ENCODE assay signal across 8 cellular contexts in genomic region chr15:32614712-32615050, GRCh38. TPM values are rescaled to one million over a fixed set of nuclear protein-coding genes. Genes with fewer than 3 reads are reported as not detected.
DNase-seq lines count a peak whose midpoint lies in the region; ATAC-seq and TF ChIP-seq lines count a peak whose summit lies in the region.
"Not testable (repeated sequence)": the region's sequence is repeated elsewhere in the genome, so short reads cannot be mapped to it uniquely, and the experiment has no call there.

No MANE protein-coding gene starts in this region.

- H3K27me3 Mint-ChIP-seq in HFFc6 (ENCODE audit: insufficient read depth); osteocyte (ENCODE audit: unreplicated experiment): not testable (repeated sequence)

- H3K4me1 Mint-ChIP-seq in HFFc6 (ENCODE audit: low read depth), result peaks cover 21% of the 10 kb centered on the region
- peaks cover 24% of the 10 kb centered on the region for H3K4me1 Mint-ChIP-seq in osteocyte (ENCODE audit: unreplicated experiment)

- H3K27me3 ChIP-seq in colonic mucosa; iPS-18a (ENCODE audit: control insufficient read depth, insufficient read depth, low read length); uterus: not testable (repeated sequence)

- H3K4me1 ChIP-seq in colonic mucosa; iPS-18a (ENCODE audit: control insufficient read depth, low read depth, low read length); uterus: not testable (repeated sequence)

- H3K9me3 Mint-ChIP-seq in HFFc6; osteocyte (ENCODE audit: unreplicated experiment): not testable (repeated sequence)

- not testable (repeated sequence) for H3K36me3 ChIP-seq in colonic mucosa; iPS-18a (ENCODE audit: control insufficient read depth, low read depth, low read length); uterus

- TF ChIP-seq CTCF in HFFc6 (IDR thresholded peaks at IDR 0.05); colonic mucosa (IDR thresholded peaks at IDR 0.05); osteocyte (IDR thresholded peaks at IDR 0.05); uterus (IDR thresholded peaks at IDR 0.05): not testable (repeated sequence)

- H3K36me3 Mint-ChIP-seq in HFFc6 (ENCODE audit: low read depth), result peaks cover 24% of the 10 kb centered on the region
- H3K36me3 Mint-ChIP-seq in osteocyte (ENCODE audit: unreplicated experiment), result not testable (repeated sequence)

- intact Hi-C loops in colonic mucosa (cut with DNase I); uterus (cut with DNase I; ENCODE audit: low total_unique reads): not testable (repeated sequence)

- not testable (repeated sequence) for H3K9me3 ChIP-seq in colonic mucosa; iPS-18a (ENCODE audit: control insufficient read depth, low read depth, low read length); uterus

- H3K4me3 Mint-ChIP-seq in HFFc6 (peak overlapping the region; percentile 97), osteocyte (ENCODE audit: unreplicated experiment) (peak overlapping the region; percentile 99)

- peak overlapping the region in 1 of 2 donors; percentile 50 for H3K9ac ChIP-seq in colonic mucosa (ENCODE audit: low read depth in 2 of 2, low read length in 2 of 2)
- peak overlapping the region; percentile 61 for H3K9ac ChIP-seq in iPS-18a (ENCODE audit: low read length)

- H3K27ac Mint-ChIP-seq in HFFc6 (peak overlapping the region; percentile 91), osteocyte (ENCODE audit: unreplicated experiment) (peak overlapping the region; percentile 94)

- not testable (repeated sequence) for DNase-seq in HFFc6; colonic mucosa; osteocyte (ENCODE audit: extremely low spot score, unreplicated experiment)
- peak in 1 of 2 donors; percentile 44 for DNase-seq in uterus

- peak overlapping the region; percentile 59 for H3K4me3 ChIP-seq in colonic mucosa
- H3K4me3 ChIP-seq in iPS-18a (ENCODE audit: low read length), result peak overlapping the region; percentile 84
- H3K4me3 ChIP-seq in uterus, result peak overlapping the region; percentile 44 to 50

- H3K27ac ChIP-seq in colonic mucosa, result peak overlapping the region; percentile 55
- peak overlapping the region; percentile 68 for H3K27ac ChIP-seq in iPS-18a (ENCODE audit: low read length)
- H3K27ac ChIP-seq in uterus, result peak overlapping the region; percentile 79 to 92

- ATAC-seq in GM18870 (IDR thresholded peaks at IDR 0.05; ENCODE audit: unreplicated experiment) (peak; percentile 23), HG03521 (IDR thresholded peaks at IDR 0.05; ENCODE audit: unreplicated experiment) (peak; percentile 18)
- ATAC-seq in activated CD4-positive, CD25-positive, alpha-beta regulatory T cell treated with anti-CD3 and anti-CD28 coated beads, Interleukin-2, amount 50 U/mL, for 24 hours, result peak; percentile 13 to 15

- not testable (repeated sequence) for TF ChIP-seq POLR2A in uterus (IDR thresholded peaks at IDR 0.05)

RNA-seq across cellular contexts. Expression of gene ARHGAP11A, which starts 0.6 kb away (rescaled TPM):
- total RNA-seq in HFFc6 (2021; fragmentation: NEBNext Ultra II Directional; extraction: Animal tissue kit (Norgen Biotek cat#: 25700)), result 10 to 100 TPM; 24.9 to 95.0 (median 74.6) TPM
- total RNA-seq in colonic mucosa (10 to 100 TPM; 19.9 to 55.3 TPM), osteocyte (15.5 and 17.6 TPM in 2 replicates), uterus (10 to 100 TPM in 1 of 4 donors, under 1 TPM in 1, not detected in 2; 0.70 to 25.0 TPM)

RNA-seq across cellular contexts. Expression of gene GOLGA8N, which starts 21.4 kb away (rescaled TPM):
- total RNA-seq in HFFc6 (2021; fragmentation: NEBNext Ultra II Directional; extraction: Animal tissue kit (Norgen Biotek cat#: 25700)), result 1 to 10 TPM in 1 of 6 experiments, under 1 TPM in 5; 0.37 to 1.4 (median 0.51) TPM
- 1 to 10 TPM; 1.8 to 4.2 TPM for total RNA-seq in colonic mucosa
- total RNA-seq in osteocyte, result 7.9 and 9.2 TPM in 2 replicates
- total RNA-seq in uterus, result 10 to 100 TPM in 2 of 4 donors, 1 to 10 TPM in 2; 3.8 to 22.0 (median 13.9) TPM

RNA-seq across cellular contexts. Expression of gene SCG5, which starts 26.8 kb away (rescaled TPM):
- total RNA-seq in HFFc6 (2021; fragmentation: NEBNext Ultra II Directional; extraction: Animal tissue kit (Norgen Biotek cat#: 25700)), result 1 to 10 TPM; 2.6 to 5.5 (median 3.5) TPM
- total RNA-seq in colonic mucosa, result 1 to 10 TPM; 4.1 to 9.6 TPM
- total RNA-seq in osteocyte, result 0.52 and 0.54 TPM in 2 replicates
- 10 to 100 TPM in 1 of 4 donors, 1 to 10 TPM in 1, not detected in 2; 1.4 to 42.2 TPM for total RNA-seq in uterus
